ENCODE assay signal across 24 cellular contexts in genomic region chr3:13082677-13083076, GRCh38.
"Had no signal": no experiment of that assay in that cellular context is flagged by ENCODE, and none has a peak within 500 bp of the region (broad histone marks: within the 10 kb centered on the region; RNA-seq: fewer than 3 reads in every experiment).

No MANE protein-coding gene starts in this region.

- DNase-seq: activated CD4-positive, alpha-beta T cell treated with anti-CD3 and anti-CD28 coated beads for 1 hour; activated CD4-positive, alpha-beta T cell treated with anti-CD3 and anti-CD28 coated beads, Interleukin-2, amount 50 U/mL, for 4 hours; activated CD8-positive, alpha-beta memory T cell treated with anti-CD3 and anti-CD28 coated beads, Interleukin-2, amount 50 U/mL, for 48 hours; activated naive CD4-positive, alpha-beta T cell; activated T-cell treated with anti-CD3 and anti-CD28 coated beads, Interleukin-2, amount 50 U/mL, for 4 hours; amniotic stem cell; glutamatergic neuron; hypothalamus; lower lobe of right lung; naive thymus-derived CD8-positive, alpha-beta T cell; ovary; right lobe of liver; stimulated activated CD4-positive, alpha-beta T cell treated with anti-CD3 and anti-CD28 coated beads, Interleukin-1b, Interleukin-23, amount 100 ng/mL, for 48 hours; T-cell; transverse colon; uterus had no signal

- H3K4me3 ChIP-seq: breast epithelium, coronary artery, esophagus muscularis mucosa, lower lobe of right lung, ovary, right lobe of liver, skin epidermis, transverse colon, uterus had no signal

- H3K9me3 ChIP-seq: breast epithelium, esophagus muscularis mucosa, lower lobe of right lung, ovary, right lobe of liver, transverse colon, uterus had no signal

- ATAC-seq: activated T-cell treated with anti-CD3 and anti-CD28 coated beads, Interleukin-2, amount 50 U/mL, for 4 hours; lower lobe of right lung; naive thymus-derived CD8-positive, alpha-beta T cell; right lobe of liver; T-cell had no signal

- H3K36me3 ChIP-seq: breast epithelium, esophagus muscularis mucosa, lower lobe of right lung, ovary, right lobe of liver, transverse colon, uterus had no signal

- H3K36me3 Mint-ChIP-seq: activated naive CD8-positive, alpha-beta T cell; naive thymus-derived CD8-positive, alpha-beta T cell; T-cell had no signal

- H3K27me3 ChIP-seq: breast epithelium, ovary, right lobe of liver, transverse colon, uterus had no signal

- H3K27ac Mint-ChIP-seq: activated naive CD8-positive, alpha-beta T cell; activated T-helper 2 cell treated with anti-CD3 and anti-CD28 coated beads, Interferon-gamma antibody, Interleukin-2, Interleukin-4, amounts not matched to agents 10 μg/mL and 5 μg/mL and 100 μg/mL, durations not matched to agents 14 hours and 24 hours and 36 hours; T-cell; T-helper 2 cell treated with Interferon-gamma antibody and Interleukin-4, amounts not matched to agents 5 μg/mL and 100 μg/mL, for 36 hours had no signal

- H3K27me3 Mint-ChIP-seq: activated naive CD8-positive, alpha-beta T cell; naive thymus-derived CD8-positive, alpha-beta T cell; T-cell had no signal

- H3K9me3 Mint-ChIP-seq: activated T-cell treated with anti-CD3 and anti-CD28 coated beads, Interleukin-2, amount 50 U/mL, for 4 hours; activated T-helper 2 cell treated with anti-CD3 and anti-CD28 coated beads, Interferon-gamma antibody, Interleukin-2, Interleukin-4, amounts not matched to agents 10 μg/mL and 5 μg/mL and 100 μg/mL, durations not matched to agents 14 hours and 24 hours and 36 hours; naive thymus-derived CD8-positive, alpha-beta T cell; T-cell; T-helper 2 cell treated with Interferon-gamma antibody and Interleukin-4, amounts not matched to agents 5 μg/mL and 100 μg/mL, for 36 hours had no signal

- H3K27ac ChIP-seq: breast epithelium, esophagus muscularis mucosa, lower lobe of right lung, ovary, right lobe of liver, skin epidermis, transverse colon, uterus, VCaP had no signal

- H3K4me3 Mint-ChIP-seq: activated naive CD8-positive, alpha-beta T cell; activated T-cell treated with anti-CD3 and anti-CD28 coated beads, Interleukin-2, amount 50 U/mL, for 4 hours; naive thymus-derived CD8-positive, alpha-beta T cell; T-cell; T-helper 2 cell treated with Interferon-gamma antibody and Interleukin-4, amounts not matched to agents 5 μg/mL and 100 μg/mL, for 36 hours had no signal

- H3K4me1 ChIP-seq: breast epithelium, lower lobe of right lung, uterus had no signal
